18 cellular contexts compared by ENCODE assay signal in the genomic region with DNA sequence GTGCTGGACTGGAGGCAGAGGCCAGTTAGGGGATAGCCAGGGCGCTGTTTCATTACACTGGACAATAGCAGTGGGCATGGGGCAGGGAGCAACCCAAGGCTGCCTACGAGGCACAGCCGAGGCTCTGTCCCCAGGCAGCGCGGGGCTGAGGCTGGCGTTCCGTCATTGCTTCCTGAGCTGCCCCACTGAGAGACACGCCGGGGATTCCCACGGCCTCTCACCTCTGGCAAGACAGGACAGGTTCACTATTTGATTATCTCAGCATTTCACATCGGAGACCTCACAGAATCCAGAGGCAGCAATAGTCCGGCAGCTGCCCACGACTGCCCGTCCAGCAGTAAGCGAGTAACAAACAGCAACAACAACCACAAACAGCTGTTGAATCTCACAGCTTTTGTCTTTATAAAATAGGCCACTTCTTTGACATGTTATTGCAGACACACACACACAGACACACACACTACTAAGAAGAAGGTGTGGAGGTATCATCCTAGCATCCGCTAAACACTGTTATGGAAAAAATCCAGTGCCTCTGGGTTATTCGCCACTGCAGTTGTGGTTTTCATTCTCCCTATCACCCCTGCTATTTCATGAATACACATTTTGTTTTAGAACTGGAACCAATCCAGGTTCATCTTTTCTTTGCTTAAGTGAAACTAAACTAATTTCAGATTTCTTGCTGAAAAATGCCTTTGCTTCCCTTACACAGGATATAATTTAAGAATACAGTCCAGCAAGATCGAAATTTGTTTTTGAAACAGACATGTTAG. TPM values are rescaled to one million over a fixed set of nuclear protein-coding genes. Genes with fewer than 3 reads are reported as not detected.
A peak's percentile ranks its signal among the peaks of the same experiment; 100 is the strongest.
DNase-seq lines count a peak whose midpoint lies in the region; ATAC-seq, FAIRE-seq and TF ChIP-seq lines count a peak whose summit lies in the region.
"Had no signal": no experiment of that assay in that cellular context is flagged by ENCODE, and none has a peak within 500 bp of the region (broad histone marks: within the 10 kb centered on the region; RNA-seq: fewer than 3 reads in every experiment).

No MANE protein-coding gene starts in this region.

- peaks cover 2% of the 10 kb centered on the region for H3K23me2 ChIP-seq in H1 (ENCODE audit: low read depth, low read length)

- no peak overlapping the region for H3K14ac ChIP-seq in H1 (ENCODE audit: insufficient read length)

- peak; percentile 43 for DNase-seq in RWPE1 (ENCODE audit: low spot score)
- peak in 1 of 2 experiments; percentile 48 for DNase-seq in H1 (ENCODE audit: low read depth in 1 of 2, low spot score in 2 of 2)
- DNase-seq in 8988T = no peak
- DNase-seq in NCI-H226 = no peak
- DNase-seq in stimulated activated naive CD4-positive, alpha-beta T cell (lab: John Stamatoyannopoulos, UW) = no peak
- DNase-seq: activated naive CD4-positive, alpha-beta T cell treated with Interleukin-2 at 50 U/mL for 16 hours; brain microvascular endothelial cell; effector CD4-positive, alpha-beta T cell; left colon; NCI-H524; PC-9; stimulated activated CD4-positive, alpha-beta T cell treated with anti-CD3 and anti-CD28 coated beads, Interleukin-4, amount 100 ng/mL, for 24 hours; SW 1271 had no signal

- no peak overlapping the region for H2AFZ ChIP-seq in H1 (ENCODE audit: low read length)
- H2AFZ ChIP-seq: PC-9 had no signal

- H3K27me3 ChIP-seq in H1 (replicated peaks in 1 of 4; ENCODE audit: control insufficient read depth in 3 of 4, extremely low read depth in 1 of 4, insufficient read depth in 3 of 4, low read length in 3 of 4) (no peaks in the 10 kb centered on the region), liver (ENCODE audit: control insufficient read depth in 4 of 4, insufficient read depth in 4 of 4, low read length in 3 of 4) (no peaks in the 10 kb centered on the region), thymus (ENCODE audit: control insufficient read depth, insufficient read depth) (no peaks in the 10 kb centered on the region)
- H3K27me3 ChIP-seq: brain microvascular endothelial cell, pancreas had no signal

- H3K27ac ChIP-seq in RWPE1 = no peak overlapping the region
- no peak overlapping the region for H3K27ac ChIP-seq in H1 (ENCODE audit: low read depth, low read length)
- H3K27ac ChIP-seq in liver (ENCODE audit: low read depth in 1 of 2, low read length in 2 of 2) = peak overlapping the region; percentile 2 to 36
- peak overlapping the region; percentile 70 for H3K27ac ChIP-seq in thymus (ENCODE audit: low read depth)
- H3K27ac ChIP-seq: brain microvascular endothelial cell, pancreas, PC-9 had no signal

- no peak overlapping the region for H3K4me3 ChIP-seq in H1 (ENCODE audit: extremely low read depth in 1 of 4, insufficient read depth in 2 of 4, low read depth in 3 of 4, low read length in 4 of 4)
- H3K4me3 ChIP-seq in liver (ENCODE audit: low read depth in 1 of 3, low read length in 3 of 3) = no peak overlapping the region
- H3K4me3 ChIP-seq in thymus (ENCODE audit: low read length) = no peak overlapping the region
- H3K4me3 ChIP-seq: pancreas, PC-9 had no signal

- no peak overlapping the region for H2BK20ac ChIP-seq in H1 (ENCODE audit: low read length)

- H3K9me3 ChIP-seq in H1 (ENCODE audit: insufficient read depth in 2 of 2, low read depth in 1 of 2, low read length in 1 of 2) = peaks cover 4% of the 10 kb centered on the region in 2 experiments; a peak in 2 of 4 replicates
- peaks cover 0 to 6% (median 3%) of the 10 kb centered on the region in 4 donors for H3K9me3 ChIP-seq in liver (ENCODE audit: control insufficient read depth in 4 of 4, low read length in 3 of 4)
- peaks cover 5% of the 10 kb centered on the region for H3K9me3 ChIP-seq in thymus (ENCODE audit: control insufficient read depth)
- H3K9me3 ChIP-seq: pancreas had no signal

- H3K36me3 ChIP-seq in H1 (ENCODE audit: control insufficient read depth in 2 of 4, insufficient read depth in 4 of 4, low read length in 3 of 4) (no peaks in the 10 kb centered on the region), liver (ENCODE audit: control insufficient read depth in 4 of 4, insufficient read depth in 3 of 4, low read depth in 1 of 4, low read length in 3 of 4) (no peaks in the 10 kb centered on the region), thymus (ENCODE audit: control insufficient read depth, insufficient read depth) (no peaks in the 10 kb centered on the region)
- H3K36me3 ChIP-seq: brain microvascular endothelial cell, pancreas had no signal

- 79% methylated on average over 18 of the region's 18 CpGs; no CpG with 5 or more reads in 1 of the 2 experiments for WGBS in H1 (ENCODE audit: extremely low coverage in 1 of 2, insufficient coverage in 1 of 2, insufficient read length in 1 of 2, insufficient replicate concordance in 2 of 2, low coverage in 1 of 2, low lambda C conversion rate in 2 of 2, missing lambda C conversion rate in 1 of 2), 2 experiments
- WGBS in liver = 63% methylated on average over 18 of the region's 18 CpGs
- 88% methylated on average over 18 of the region's 18 CpGs for WGBS in thymus

- H3K4ac ChIP-seq in H1 (replicated peaks; ENCODE audit: insufficient read length, low read depth, low read length) = no peak overlapping the region

- H4K5ac ChIP-seq in H1 (ENCODE audit: insufficient read length, low read depth, low read length) = no peak overlapping the region

- H2AK5ac ChIP-seq in H1 (ENCODE audit: low read depth, low read length) = 0 out of 2 replicates have a peak overlapping the region, but pooled peaks have one; percentile 41

- no peak overlapping the region for H2BK15ac ChIP-seq in H1 (ENCODE audit: low read length)

- TF ChIP-seq EP300 in H1 (IDR thresholded peaks at IDR 0.05; ENCODE audit: borderline replicate concordance in 1 of 2, low read depth in 2 of 2, low read length in 2 of 2) = no peak

- H3K9ac ChIP-seq in H1 (replicated peaks in 1 of 4; ENCODE audit: extremely low read depth in 1 of 4, low read depth in 3 of 4, low read length in 3 of 4) (no peak overlapping the region), liver (ENCODE audit: low read depth in 1 of 2, low read length in 2 of 2) (no peak overlapping the region)

- H3K79me2 ChIP-seq in H1 (ENCODE audit: control insufficient read depth in 1 of 2, insufficient read depth in 2 of 2, low read length in 2 of 2) = no peaks in the 10 kb centered on the region

- no peaks in the 10 kb centered on the region for H4K20me1 ChIP-seq in H1 (replicated peaks in 1 of 2; ENCODE audit: control insufficient read depth in 1 of 2, insufficient read depth in 2 of 2, low read length in 2 of 2)

- H4K91ac ChIP-seq in H1 (replicated peaks; ENCODE audit: insufficient read length, low read length) = no peak overlapping the region

- H3K4me1 ChIP-seq in H1 (replicated peaks in 1 of 4; ENCODE audit: control insufficient read depth in 3 of 4, insufficient read depth in 4 of 4, low read length in 3 of 4) (peaks cover 0 to 7% (median 2%) of the 10 kb centered on the region in 4 experiments; a peak in 3 of 7 replicates), liver (ENCODE audit: control insufficient read depth in 4 of 4, insufficient read depth in 4 of 4, low read length in 3 of 4) (peaks cover 2 to 11% (median 6%) of the 10 kb centered on the region in 4 donors), thymus (ENCODE audit: control insufficient read depth, insufficient read depth, low read length) (no peaks in the 10 kb centered on the region)
- H3K4me1 ChIP-seq: pancreas had no signal

- CTCF ChIA-PET in RWPE1 (lab: Yijun Ruan, JAX) = no interaction called here
- CTCF ChIA-PET in H1 (lab: Charles Lee; ENCODE audit: partially characterized antibody) = interaction anchor here (0.7 to 0.9 kb wide), 3 partner anchors 10 to 32 kb away, joined by 3 to 4 read pairs (median 3); no protein-coding TSS in a partner anchor

- H3K4me2 ChIP-seq in H1 (ENCODE audit: insufficient read depth in 1 of 2, low read depth in 2 of 2, low read length in 2 of 2) = peak overlapping the region in 1 of 2 experiments; percentile 39; a peak in 1 of 4 replicates
- H3K4me2 ChIP-seq: PC-9 had no signal

- no peak overlapping the region for H3K18ac ChIP-seq in H1 (ENCODE audit: extremely low read depth, low read length)

- H3K79me1 ChIP-seq in H1 (ENCODE audit: low read depth, low read length) = no peaks in the 10 kb centered on the region

- no peak for TF ChIP-seq POLR2A in H1 (IDR thresholded peaks at IDR 0.05; ENCODE audit: control extremely low read depth in 1 of 2, low read depth in 2 of 2, low read length in 2 of 2)

- TF ChIP-seq CTCF in RWPE1 (conservative IDR thresholded peaks at IDR 0.05; ENCODE audit: low read depth) (no peak), H1 (IDR thresholded peaks at IDR 0.05; ENCODE audit: control extremely low read depth in 1 of 3, insufficient read depth in 1 of 3, low read depth in 1 of 3, low read length in 3 of 3) (no peak), liver (IDR thresholded peaks at IDR 0.05; ENCODE audit: low read depth, low read length, missing input control) (no peak)

- no peak overlapping the region for H3K23ac ChIP-seq in H1 (ENCODE audit: insufficient read length)

- TF ChIP-seq RAD21 in H1 (IDR thresholded peaks at IDR 0.05 in 1 of 2, conservative IDR thresholded peaks at IDR 0.05 in 1 of 2; ENCODE audit: low read depth in 2 of 2, low read length in 2 of 2) = no peak
- no peak for TF ChIP-seq RAD21 in liver (IDR thresholded peaks at IDR 0.05)

- no peak overlapping the region for H2BK5ac ChIP-seq in H1 (ENCODE audit: low read depth, low read length)

- no peak for ATAC-seq in GM19463 (IDR thresholded peaks at IDR 0.05; ENCODE audit: unreplicated experiment)
- ATAC-seq: pancreas had no signal

- POLR2A ChIA-PET in RWPE1 (lab: Yijun Ruan, JAX; ENCODE audit: low non-redundant PET) = no interaction called here
- POLR2A ChIA-PET in H1 (lab: Charles Lee; ENCODE audit: partially characterized antibody) = no interaction called here

- no peak overlapping the region for H4K8ac ChIP-seq in H1 (ENCODE audit: extremely low read depth, insufficient read depth, low read length)

- peak overlapping the region; percentile 68; the same call in 1 of the 2 replicates for H2BK12ac ChIP-seq in H1 (ENCODE audit: low read depth, low read length)

- no peak for FAIRE-seq in H1 (lab: Jason Lieb, UNC)
- FAIRE-seq: pancreas had no signal

- H3K56ac ChIP-seq in H1 (replicated peaks; ENCODE audit: insufficient read length, low read depth, low read length) = no peak overlapping the region

- H2BK120ac ChIP-seq in H1 (replicated peaks; ENCODE audit: low read depth, low read length) = no peak overlapping the region

RNA-seq across cellular contexts. Expression of a gene that starts 19.5 kb away (rescaled TPM):
- total RNA-seq in H1 (2021; fragmentation: NEBNext Ultra II Directional; extraction: Animal tissue kit (Norgen Biotek cat#: 25700)) = 2.0 and 2.3 TPM in 2 replicates
- polyA plus RNA-seq in H1 (2011; rRNA removed) = 1.5 and 2.5 TPM in 2 replicates
- 2.2 TPM for polyA plus RNA-seq in H1 (2011; cell fraction: cytosol; rRNA removed)
- polyA plus RNA-seq in H1 (2011; cell fraction: nucleus; rRNA removed) = 4.5 TPM
- 1.4 to 3.0 TPM (median 1.6 TPM) in 4 replicates for polyA plus RNA-seq in H1 (2012, experiment 1 of 2)
- polyA plus RNA-seq in H1 (2012, experiment 2 of 2) = 0.39 TPM
- 0.91 TPM for polyA plus RNA-seq in H1 (2013, experiment 1 of 2)
- polyA plus RNA-seq in H1 (2013, experiment 2 of 2) = 1.2 TPM
- polyA minus RNA-seq in H1 (2011; rRNA and poly(A)+ RNA removed) = 0.60 and 2.0 TPM in 2 replicates
- polyA minus RNA-seq in H1 (2011; cell fraction: cytosol; rRNA and poly(A)+ RNA removed) = 1.0 TPM
- polyA minus RNA-seq in H1 (2011; cell fraction: nucleus; rRNA and poly(A)+ RNA removed) = 1.1 TPM
- not detected for total RNA-seq in liver
- under 1 TPM in 1 of 2 donors, not detected in 1; 0.05 TPM for polyA plus RNA-seq in liver
- 1.5 TPM for polyA plus RNA-seq in thymus
- total RNA-seq: PC-9, skeletal muscle tissue had no signal

Comparison
In these comparisons a context has a peak if more than half of its experiments do, and no peak if none do; other contexts are left out.
1. H3K27ac ChIP-seq: peak in liver (2 of 2) and thymus (single experiment); none in RWPE1 (single experiment) and H1 (single experiment).